ENCODE assay signal across 16 cellular contexts in the genomic region with DNA sequence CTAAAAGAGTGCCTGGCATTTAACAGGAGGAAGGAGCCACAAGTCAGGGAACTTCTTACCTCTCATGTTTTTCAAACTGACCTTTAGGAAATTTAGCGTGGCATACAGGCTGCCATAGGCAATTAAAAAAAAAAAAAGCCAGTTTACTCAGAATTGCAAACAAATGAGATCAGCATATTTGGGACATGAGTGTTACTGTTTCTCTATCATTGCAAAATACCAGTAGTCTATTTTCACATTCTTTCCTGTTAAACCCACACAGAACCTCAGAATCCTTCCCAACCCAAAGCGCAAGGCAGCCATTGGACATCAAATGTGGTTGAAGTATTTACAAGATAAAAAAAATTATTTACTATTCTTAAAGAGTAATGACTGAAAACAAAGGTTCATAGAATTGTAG.
DNase-seq lines count a peak whose midpoint lies in the region; ATAC-seq, FAIRE-seq and TF ChIP-seq lines count a peak whose summit lies in the region.
"Had no signal": no experiment of that assay in that cellular context is flagged by ENCODE, and none has a peak within 500 bp of the region (broad histone marks: within the 10 kb centered on the region; RNA-seq: fewer than 3 reads in every experiment).

No MANE protein-coding gene starts in this region.

- no peak overlapping the region for H3K4ac ChIP-seq in mesendoderm (ENCODE audit: low read depth, low read length)

- H3K4me3 ChIP-seq in endothelial cell of umbilical vein (replicated peaks in 1 of 3; ENCODE audit: insufficient read depth in 1 of 3, low read depth in 1 of 3, low read length in 3 of 3) (no peak overlapping the region), mesendoderm (ENCODE audit: low read length) (no peak overlapping the region), SJCRH30 (no peak overlapping the region)

- no peaks in the 10 kb centered on the region for H3K79me1 ChIP-seq in mesendoderm (ENCODE audit: low read length)

- no peak overlapping the region for H3K9ac ChIP-seq in endothelial cell of umbilical vein (replicated peaks; ENCODE audit: extremely low read depth, insufficient read depth, low read length)
- H3K9ac ChIP-seq in mesendoderm (ENCODE audit: low read length), result no peak overlapping the region

- CTCF ChIA-PET in endothelial cell of umbilical vein (lab: Charles Lee), result no interaction called here

- no peaks in the 10 kb centered on the region for H3K9me3 ChIP-seq in endothelial cell of umbilical vein (replicated peaks; ENCODE audit: control insufficient read depth, insufficient read depth, low read length)
- no peaks in the 10 kb centered on the region for H3K9me3 ChIP-seq in SJCRH30 (replicated peaks)

- DNase-seq in AG20443 (ENCODE audit: low spot score) (peak; percentile 79), LoVo (ENCODE audit: low spot score) (peak; percentile 19), endothelial cell of umbilical vein (ENCODE audit: low read depth, low spot score) (no peak), mesendoderm (peak; percentile 21), SJCRH30 (no peak), NCI-H82 treated with DMSO at 0.1 percent for 48 hours (lab: John Stamatoyannopoulos, UW; ENCODE audit: unreplicated experiment) (no peak), putamen (ENCODE audit: low spot score) (no peak), left lobe of liver (ENCODE audit: low spot score) (no peak)
- DNase-seq: activated CD4-positive, alpha-beta T cell treated with anti-CD3 and anti-CD28 coated beads, Interleukin-2, amount 10 ng/mL, durations not matched to agents 24 days and 14 days; dermis blood vessel endothelial cell; hippocampal formation; midbrain; NCI-H187 treated with DMSO at 0.1 percent for 48 hours; stimulated activated CD4-positive, alpha-beta T cell treated with anti-CD3 and anti-CD28 coated beads, Interleukin-4, amount 100 ng/mL, for 1 hour; stimulated activated naive CD8-positive, alpha-beta T cell treated with anti-CD3 and anti-CD28 coated beads, Interleukin-15, Interleukin-2, amounts not matched to agents 100 U/mL and 50 U/mL, for 24 hours; T-helper 1 cell had no signal

- H3K36me3 ChIP-seq in endothelial cell of umbilical vein (ENCODE audit: control insufficient read depth in 2 of 2, extremely low read depth in 1 of 2, insufficient read depth in 2 of 2, low read length in 2 of 2) (no peaks in the 10 kb centered on the region), mesendoderm (ENCODE audit: control insufficient read depth, insufficient read depth, low read length) (no peaks in the 10 kb centered on the region), SJCRH30 (no peaks in the 10 kb centered on the region)

- no peak overlapping the region for H2AK5ac ChIP-seq in mesendoderm (ENCODE audit: low read length)

- no peaks in the 10 kb centered on the region for H4K20me1 ChIP-seq in endothelial cell of umbilical vein (replicated peaks; ENCODE audit: control insufficient read depth, extremely low read depth, insufficient read depth, low read length)

- intact Hi-C loops in endothelial cell of umbilical vein (cut with micrococcal nuclease), result no loop called here

- no CpG with 5 or more reads among the region's 2 CpGs for WGBS in mesendoderm (ENCODE audit: extremely low coverage, insufficient coverage, low lambda C conversion rate)

- no peak overlapping the region for H3K4me2 ChIP-seq in endothelial cell of umbilical vein (ENCODE audit: insufficient read depth, low read length)
- no peak overlapping the region for H3K4me2 ChIP-seq in mesendoderm (ENCODE audit: low read length)

- H3K56ac ChIP-seq in mesendoderm (ENCODE audit: low read length), result no peak overlapping the region

- no peaks in the 10 kb centered on the region for H3K9me1 ChIP-seq in endothelial cell of umbilical vein (replicated peaks; ENCODE audit: control insufficient read depth, extremely low read depth, insufficient read depth, low read length)

- no peak overlapping the region for H2BK5ac ChIP-seq in mesendoderm (ENCODE audit: low read length)

- H3K79me2 ChIP-seq in endothelial cell of umbilical vein (ENCODE audit: control insufficient read depth, insufficient read depth, low read length), result no peaks in the 10 kb centered on the region
- H3K79me2 ChIP-seq in mesendoderm (ENCODE audit: control insufficient read depth, insufficient read depth, low read length), result no peaks in the 10 kb centered on the region

- dilution Hi-C loops in endothelial cell of umbilical vein (cut with MboI; ENCODE audit: extremely low pct_ligation_motif_present, low sequenced_read_pairs), result no loop called here

- H4K5ac ChIP-seq in mesendoderm (ENCODE audit: low read length), result no peak overlapping the region

- peak overlapping the region; percentile 34 for H2AFZ ChIP-seq in endothelial cell of umbilical vein (ENCODE audit: low read depth, low read length)

- POLR2A ChIA-PET in endothelial cell of umbilical vein (lab: Charles Lee), result no interaction called here

- no peak for FAIRE-seq in endothelial cell of umbilical vein (lab: Jason Lieb, UNC)

- ATAC-seq in left lobe of liver, result no peak
- ATAC-seq: stimulated activated naive CD8-positive, alpha-beta T cell treated with anti-CD3 and anti-CD28 coated beads, Interleukin-15, Interleukin-2, amounts not matched to agents 100 U/mL and 50 U/mL, for 24 hours had no signal

- H2BK120ac ChIP-seq in mesendoderm (ENCODE audit: low read depth, low read length), result no peak overlapping the region

- H3K27me3 ChIP-seq in endothelial cell of umbilical vein (ENCODE audit: control insufficient read depth in 2 of 2, insufficient read depth in 2 of 2, low read length in 2 of 2) (no peaks in the 10 kb centered on the region), mesendoderm (ENCODE audit: insufficient read depth, low read length, poor library complexity) (no peaks in the 10 kb centered on the region), SJCRH30 (no peaks in the 10 kb centered on the region)

- no peak for TF ChIP-seq CTCF in endothelial cell of umbilical vein (IDR thresholded peaks at IDR 0.05; ENCODE audit: extremely low read depth in 1 of 2, insufficient read depth in 1 of 2, low read depth in 1 of 2, low read length in 2 of 2)

- peaks cover 2% of the 10 kb centered on the region for H3K4me1 ChIP-seq in endothelial cell of umbilical vein (ENCODE audit: control insufficient read depth, extremely low read depth, insufficient read depth, low read length)
- no peaks in the 10 kb centered on the region for H3K4me1 ChIP-seq in mesendoderm (ENCODE audit: control insufficient read depth, low read depth, low read length)
- no peaks in the 10 kb centered on the region for H3K4me1 ChIP-seq in SJCRH30

- no peak overlapping the region for H2BK15ac ChIP-seq in mesendoderm (replicated peaks; ENCODE audit: low read depth)

- no peak overlapping the region for H4K8ac ChIP-seq in mesendoderm (ENCODE audit: low read depth, low read length)

- no peak overlapping the region for H3K18ac ChIP-seq in mesendoderm (ENCODE audit: low read length)

- TF ChIP-seq POLR2A in endothelial cell of umbilical vein (IDR thresholded peaks at IDR 0.05; ENCODE audit: low read depth, low read length), result no peak

- BruUV-seq in endothelial cell of umbilical vein (replicated peaks; lab: Mats Ljungman, UMichigan), result no TSS peak

- peak overlapping the region; percentile 32 for H3K27ac ChIP-seq in endothelial cell of umbilical vein (ENCODE audit: insufficient read depth, low read depth, low read length)
- H3K27ac ChIP-seq in mesendoderm (ENCODE audit: low read depth, low read length), result no peak overlapping the region
- no peak overlapping the region for H3K27ac ChIP-seq in SJCRH30

- H3K23ac ChIP-seq in mesendoderm (ENCODE audit: low read length), result no peak overlapping the region

TF ChIP-seq in endothelial cell of umbilical vein, 7 proteins besides CTCF, POLR2A, EP300 and RAD21:
- TF ChIP-seq EZH2 (IDR thresholded peaks at IDR 0.05; ENCODE audit: borderline replicate concordance, low read depth, low read length, severe bottlenecking) (no peak), FOS (IDR thresholded peaks at IDR 0.05; ENCODE audit: borderline replicate concordance, insufficient read depth, low read length) (peak; percentile 53)

Comparison
In these comparisons a context has a peak if more than half of its experiments do, and no peak if none do; other contexts are left out.
1. DNase-seq: peak in AG20443 (single experiment), LoVo (single experiment) and mesendoderm (single experiment); none in endothelial cell of umbilical vein (single experiment), SJCRH30 (0 of 2), NCI-H82 treated with DMSO at 0.1 percent for 48 hours (single experiment), putamen (single experiment) and left lobe of liver (single experiment).